In the genomic region with DNA sequence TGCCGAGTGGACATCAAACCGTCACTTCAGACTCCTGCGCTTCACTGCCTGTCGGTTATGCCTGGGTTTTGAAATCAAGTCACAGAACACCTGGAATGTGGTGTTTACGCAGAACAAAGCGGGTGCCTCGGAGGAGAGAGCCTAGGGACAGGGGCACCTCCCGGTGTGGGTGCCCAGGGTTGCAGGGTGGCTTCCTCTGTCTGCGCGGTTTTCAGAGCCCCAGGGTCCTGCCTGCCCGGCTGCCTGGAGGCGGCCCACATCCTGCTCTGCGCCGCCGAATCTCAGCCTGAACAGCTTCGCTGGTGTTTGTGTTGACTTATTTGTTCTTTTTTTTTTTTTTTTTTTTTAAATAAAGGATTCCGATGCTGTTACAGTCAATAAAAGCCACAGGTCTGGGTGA, we compare ENCODE assay signal across 18 cellular contexts.
A peak's percentile ranks its signal among the peaks of the same experiment; 100 is the strongest.
DNase-seq lines count a peak whose midpoint lies in the region; ATAC-seq lines count a peak whose summit lies in the region.
"Had no signal": no experiment of that assay in that cellular context is flagged by ENCODE, and none has a peak within 500 bp of the region (broad histone marks: within the 10 kb centered on the region; RNA-seq: fewer than 3 reads in every experiment).

No MANE protein-coding gene starts in this region.

- no peak overlapping the region for H2BK5ac ChIP-seq in neuronal stem cell (ENCODE audit: low read length)

- no peak overlapping the region for H3K9ac ChIP-seq in neuronal stem cell (ENCODE audit: low read depth, low read length, poor library complexity)

- no peaks in the 10 kb centered on the region for H3K9me3 Mint-ChIP-seq in stimulated activated naive CD8-positive, alpha-beta T cell treated with anti-CD3 and anti-CD28 coated beads, Interleukin-15, amount 100 ng/mL, for 72 hours
- H3K9me3 Mint-ChIP-seq: CD8-positive, alpha-beta memory T cell had no signal

- no peak overlapping the region; the same call in 1 of the 2 replicates for H3K4me3 ChIP-seq in Jurkat, Clone E6-1 (ENCODE audit: low read length)
- no peak overlapping the region for H3K4me3 ChIP-seq in neuronal stem cell (ENCODE audit: low read length in 2 of 2)
- H3K4me3 ChIP-seq: MG63, SJCRH30 had no signal

- H3K27me3 Mint-ChIP-seq in stimulated activated naive CD8-positive, alpha-beta T cell treated with anti-CD3 and anti-CD28 coated beads, Interleukin-15, amount 100 ng/mL, for 72 hours = no peaks in the 10 kb centered on the region

- peak; percentile 60 for ATAC-seq in stimulated activated naive CD8-positive, alpha-beta T cell treated with anti-CD3 and anti-CD28 coated beads, Interleukin-15, amount 100 ng/mL, for 72 hours
- ATAC-seq in stimulated activated naive CD8-positive, alpha-beta T cell treated with anti-CD3 and anti-CD28 coated beads, Interleukin-15, Interleukin-2, amounts not matched to agents 100 U/mL and 50 U/mL, for 24 hours = no peak

- H3K36me3 ChIP-seq in neuronal stem cell (replicated peaks in 1 of 2; ENCODE audit: control insufficient read depth in 2 of 2, insufficient read depth in 2 of 2, low read length in 2 of 2) = no peaks in the 10 kb centered on the region
- H3K36me3 ChIP-seq: MG63, SJCRH30 had no signal

- no peak overlapping the region for H4K91ac ChIP-seq in neuronal stem cell (ENCODE audit: low read depth, low read length, poor library complexity)

- no peak overlapping the region for H3K23ac ChIP-seq in neuronal stem cell (ENCODE audit: low read depth, low read length, poor library complexity)

- no peak overlapping the region for H3K4me2 ChIP-seq in neuronal stem cell (ENCODE audit: insufficient read depth, low read length, poor library complexity, severe bottlenecking)

- H2BK15ac ChIP-seq in neuronal stem cell (ENCODE audit: low read length) = no peak overlapping the region

- H3K79me1 ChIP-seq in neuronal stem cell (ENCODE audit: low read depth, low read length) = no peaks in the 10 kb centered on the region

- H3K4ac ChIP-seq in neuronal stem cell (ENCODE audit: low read length) = no peak overlapping the region

- peak overlapping the region; percentile 18 for H3K18ac ChIP-seq in neuronal stem cell (ENCODE audit: low read length)

- H4K8ac ChIP-seq in neuronal stem cell (ENCODE audit: low read depth, low read length) = no peak overlapping the region

- H2BK12ac ChIP-seq in neuronal stem cell (ENCODE audit: low read length) = no peak overlapping the region

- no peaks in the 10 kb centered on the region for H3K9me3 ChIP-seq in neuronal stem cell (replicated peaks in 1 of 2; ENCODE audit: control insufficient read depth in 2 of 2, insufficient read depth in 1 of 2, low read depth in 1 of 2, low read length in 2 of 2)
- H3K9me3 ChIP-seq: MG63, SJCRH30 had no signal

- no peak overlapping the region for H3K4me3 Mint-ChIP-seq in stimulated activated naive CD8-positive, alpha-beta T cell treated with anti-CD3 and anti-CD28 coated beads, Interleukin-15, amount 100 ng/mL, for 72 hours

- no peak overlapping the region for H3K14ac ChIP-seq in neuronal stem cell (ENCODE audit: low read length)

- no peak overlapping the region for H2AFZ ChIP-seq in neuronal stem cell (ENCODE audit: low read length)

- no peak overlapping the region for H3K27ac Mint-ChIP-seq in stimulated activated naive CD8-positive, alpha-beta T cell treated with anti-CD3 and anti-CD28 coated beads, Interleukin-15, amount 100 ng/mL, for 72 hours

- DNase-seq in stimulated activated naive CD8-positive, alpha-beta T cell treated with anti-CD3 and anti-CD28 coated beads, Interleukin-15, amount 100 ng/mL, for 72 hours = no peak
- no peak for DNase-seq in stimulated activated naive CD8-positive, alpha-beta T cell treated with anti-CD3 and anti-CD28 coated beads, Interleukin-15, Interleukin-2, amounts not matched to agents 100 U/mL and 50 U/mL, for 24 hours
- DNase-seq in Jurkat, Clone E6-1 (ENCODE audit: low read depth, low spot score) = peak; percentile 72
- DNase-seq in neuronal stem cell (ENCODE audit: low spot score) (no peak), NCI-H446 treated with DMSO at 0.1 percent for 48 hours (lab: John Stamatoyannopoulos, UW) (no peak), T-helper 1 cell (no peak)
- DNase-seq in activated CD4-positive, alpha-beta T cell treated with anti-CD3 and anti-CD28 coated beads, Interleukin-2, amount 50 U/mL, for 48 hours = no peak
- DNase-seq: DMS53, EL, GF-D8, H7, MG63, NCI-H1417, NCI-H187, NCI-H446, OCI-M1, SJCRH30 had no signal

- peaks cover 0 to 15% (median 0%) of the 10 kb centered on the region in 3 experiments for H3K27me3 ChIP-seq in neuronal stem cell (ENCODE audit: control insufficient read depth in 3 of 3, insufficient read depth in 3 of 3, low read depth in 1 of 3, low read length in 3 of 3)
- H3K27me3 ChIP-seq: MG63, SJCRH30 had no signal

- H3K4me1 Mint-ChIP-seq in stimulated activated naive CD8-positive, alpha-beta T cell treated with anti-CD3 and anti-CD28 coated beads, Interleukin-15, amount 100 ng/mL, for 72 hours = peaks cover 6% of the 10 kb centered on the region
- H3K4me1 Mint-ChIP-seq: CD8-positive, alpha-beta memory T cell had no signal

- WGBS in neuronal stem cell (ENCODE audit: extremely low coverage in 2 of 2, insufficient read length in 2 of 2, insufficient replicate concordance in 1 of 2), 2 donors = no CpG with 5 or more reads among the region's 17 CpGs

- peak overlapping the region; percentile 89 for H2AK5ac ChIP-seq in neuronal stem cell (ENCODE audit: low read depth, low read length)

- H2BK120ac ChIP-seq in neuronal stem cell (ENCODE audit: low read depth, low read length) = no peak overlapping the region

- H3K4me1 ChIP-seq in neuronal stem cell (ENCODE audit: control insufficient read depth in 2 of 2, insufficient read depth in 1 of 2, low read depth in 1 of 2, low read length in 2 of 2) = peaks cover 0 to 2% of the 10 kb centered on the region in 2 donors

- H3K27ac ChIP-seq in neuronal stem cell (replicated peaks; ENCODE audit: low read length) = no peak overlapping the region
- H3K27ac ChIP-seq: SJCRH30 had no signal
